1 cellular context compared by ENCODE assay signal in the genomic region with DNA sequence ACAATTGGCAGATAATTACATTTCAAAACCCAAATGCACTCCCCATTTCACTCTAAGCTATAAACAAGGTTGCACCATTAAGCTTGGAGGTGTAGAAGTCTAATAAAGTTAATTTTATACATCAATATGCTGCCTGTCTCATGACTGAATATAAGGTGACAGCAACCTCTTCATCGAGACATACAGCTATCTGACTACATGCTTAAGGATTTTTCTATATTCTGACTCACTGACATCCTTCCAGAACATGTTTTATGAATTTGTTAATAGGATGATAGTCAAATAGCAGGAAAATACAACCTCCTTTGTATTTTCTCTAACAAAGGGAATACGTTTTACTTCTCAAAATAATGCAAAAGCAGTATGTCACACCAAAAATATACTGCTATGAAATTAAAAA.
TF ChIP-seq lines count a peak whose summit lies in the region.

No MANE protein-coding gene starts in this region.

TF ChIP-seq in H1, 55 proteins besides CTCF, POLR2A, EP300 and RAD21 (continued from another document):
- TF ChIP-seq MAX (IDR thresholded peaks at IDR 0.05) (no peak), MAFK (IDR thresholded peaks at IDR 0.05; ENCODE audit: low read depth, low read length) (no peak), SIN3A (conservative IDR thresholded peaks at IDR 0.05 in 1 of 2, IDR thresholded peaks at IDR 0.05 in 1 of 2; ENCODE audit: low read depth in 1 of 2, low read length in 2 of 2) (no peak), SRF (IDR thresholded peaks at IDR 0.05; ENCODE audit: low read depth, low read length) (no peak), TAF7 (optimal IDR thresholded peaks at IDR 0.05; ENCODE audit: borderline replicate concordance, low read depth, low read length) (no peak)
